Comparison of ENCODE assay signal across 8 cellular contexts in the genomic region with DNA sequence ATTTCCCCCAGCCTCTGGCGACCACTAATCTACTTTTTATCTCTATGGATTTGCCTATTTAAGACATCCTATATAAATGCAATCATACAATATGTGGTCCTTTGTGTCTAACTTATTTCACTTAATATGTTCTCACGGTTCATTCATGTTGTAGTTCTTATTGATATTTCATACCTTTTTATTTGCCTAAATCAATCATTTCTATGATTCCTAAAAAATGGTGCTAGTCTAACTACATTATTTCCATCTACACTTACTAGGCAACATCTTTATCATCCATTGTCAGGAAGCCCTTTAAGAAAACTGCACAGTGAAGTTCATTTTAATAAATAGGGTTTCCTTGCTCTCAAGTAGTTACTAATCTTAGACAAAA. TPM values are rescaled to one million over a fixed set of nuclear protein-coding genes. Genes with fewer than 3 reads are reported as not detected.
DNase-seq lines count a peak whose midpoint lies in the region; ATAC-seq and TF ChIP-seq lines count a peak whose summit lies in the region.

No MANE protein-coding gene starts in this region.

- H3K27ac ChIP-seq in HUES6 (ENCODE audit: low read depth, low read length), result no peak overlapping the region
- H3K27ac ChIP-seq in coronary artery, result peak overlapping the region; percentile 85 to 99
- H3K27ac ChIP-seq in ovary, result peak overlapping the region; percentile 83 to 92

- no peaks in the 10 kb centered on the region for H3K9me3 ChIP-seq in HUES6 (ENCODE audit: control insufficient read depth, insufficient read depth, low read depth, low read length)
- no peaks in the 10 kb centered on the region for H3K9me3 ChIP-seq in ovary

- peaks cover 14% of the 10 kb centered on the region; the same call in 1 of the 2 replicates for H3K4me1 ChIP-seq in HUES6 (ENCODE audit: control insufficient read depth, insufficient read depth, low read length)
- H3K4me1 ChIP-seq in ovary (ENCODE audit: insufficient read depth), result peaks cover 1% of the 10 kb centered on the region

- intact Hi-C loops in ovary (cut with DNase I), result loop anchor here in 2 of 4 donors (10.0 kb wide), 2 partner anchors 221 to 341 kb away; a partner anchor contains a TSS

- H3K27me3 ChIP-seq in HUES6 (ENCODE audit: control insufficient read depth, insufficient read depth, low read length) (no peaks in the 10 kb centered on the region), ovary (no peaks in the 10 kb centered on the region)

- H3K36me3 ChIP-seq in HUES6 (ENCODE audit: control insufficient read depth, insufficient read depth, low read length) (0 out of 2 replicates have a peak, but pooled peaks cover 3% of the 10 kb centered on the region), ovary (no peaks in the 10 kb centered on the region)

- TF ChIP-seq POLR2A in ovary (IDR thresholded peaks at IDR 0.05), result no peak

- no peak overlapping the region for H3K9ac ChIP-seq in HUES6 (ENCODE audit: low read length)

- ATAC-seq in GM18498 (IDR thresholded peaks at IDR 0.05; ENCODE audit: unreplicated experiment) (peak; percentile 17), HG02678 (IDR thresholded peaks at IDR 0.05; ENCODE audit: unreplicated experiment) (no peak), HG03097 (IDR thresholded peaks at IDR 0.05; ENCODE audit: low FRiP score, unreplicated experiment) (no peak)

- DNase-seq in coronary artery (ENCODE audit: low spot score) (no peak), ovary (no peak), ecto neural progenitor cell (ENCODE audit: low spot score) (no peak), NCI-H2081 (lab: John Stamatoyannopoulos, UW) (no peak)

- TF ChIP-seq CTCF in coronary artery (IDR thresholded peaks at IDR 0.05) (no peak), ovary (IDR thresholded peaks at IDR 0.05) (no peak)

- no peak for TF ChIP-seq EP300 in ovary (IDR thresholded peaks at IDR 0.05)

- 47 to 60% (median 58%) methylated on average over 2 of the region's 2 CpGs for WGBS in ovary, 3 donors

- H3K4me3 ChIP-seq in HUES6 (ENCODE audit: low read depth, low read length) (peak overlapping the region; percentile 87), coronary artery (peak overlapping the region; percentile 100), ovary (peak overlapping the region; percentile 98)

RNA-seq across cellular contexts. Expression of a gene that starts 0.4 kb away (rescaled TPM):
- 10 to 100 TPM; 18.2 to 31.7 (median 27.0) TPM for total RNA-seq in ovary
- polyA plus RNA-seq in ovary, result 10 to 100 TPM; 11.2 to 17.9 TPM
